Comparison of ENCODE assay signal across 15 cellular contexts in the genomic region with DNA sequence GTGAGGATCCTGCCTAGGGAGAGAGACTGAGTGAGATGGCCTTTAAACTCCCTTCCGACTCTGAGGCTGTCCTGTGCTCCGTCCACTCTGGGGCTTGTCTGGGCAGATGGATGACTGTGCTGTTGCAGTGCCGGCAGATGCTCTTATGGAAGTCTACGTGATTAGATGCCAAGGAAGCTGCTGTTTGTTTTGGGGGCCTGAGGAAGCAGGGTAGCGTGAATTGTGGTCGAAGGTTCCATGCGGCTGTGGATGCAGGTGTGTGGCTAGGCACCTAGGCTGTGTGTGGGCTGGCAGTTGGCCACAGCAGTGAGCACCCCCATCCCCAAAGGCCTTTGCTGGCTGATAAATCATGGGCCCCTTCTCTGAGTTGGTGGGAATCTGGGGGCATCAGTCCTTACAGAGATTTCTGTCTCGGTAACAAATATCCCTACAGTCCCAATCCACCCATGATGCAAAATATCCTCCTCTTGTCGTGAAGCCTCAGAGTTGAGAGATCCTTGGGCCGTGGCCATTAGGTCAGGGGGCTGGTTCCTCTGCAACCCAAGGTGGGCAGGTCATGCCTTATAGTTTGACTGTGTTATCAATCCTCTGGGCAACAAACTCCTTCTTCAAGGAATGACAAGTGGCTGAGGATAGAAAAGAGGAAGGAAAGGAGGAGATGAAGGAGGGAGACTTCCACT. TPM values are rescaled to one million over a fixed set of nuclear protein-coding genes. Genes with fewer than 3 reads are reported as not detected.
DNase-seq lines count a peak whose midpoint lies in the region; ATAC-seq lines count a peak whose summit lies in the region.
"Had no signal": no experiment of that assay in that cellular context is flagged by ENCODE, and none has a peak within 500 bp of the region (broad histone marks: within the 10 kb centered on the region; RNA-seq: fewer than 3 reads in every experiment).

No MANE protein-coding gene starts in this region.

- peaks cover 32% of the 10 kb centered on the region for H3K36me3 Mint-ChIP-seq in activated CD4-positive, alpha-beta T cell treated with anti-CD3 and anti-CD28 coated beads, Interleukin-2, amount 10 ng/mL, durations not matched to agents 24 days and 14 days (ENCODE audit: low read depth)
- H3K36me3 Mint-ChIP-seq in activated CD4-positive, alpha-beta T cell treated with anti-CD3 and anti-CD28 coated beads for 36 hours (ENCODE audit: low read depth): peaks cover 22% of the 10 kb centered on the region
- H3K36me3 Mint-ChIP-seq in IgD-negative memory B cell: peaks cover 6% of the 10 kb centered on the region
- H3K36me3 Mint-ChIP-seq in stimulated activated effector memory CD8-positive, alpha-beta T cell treated with anti-CD3 and anti-CD28 coated beads, Interleukin-12 subunit alpha, Interleukin-12 subunit beta, amount 100 ng/mL, for 72 hours: peaks cover 65% of the 10 kb centered on the region

- H3K4me1 Mint-ChIP-seq in activated CD4-positive, alpha-beta T cell treated with anti-CD3 and anti-CD28 coated beads, Interleukin-2, amount 10 ng/mL, durations not matched to agents 24 days and 14 days: peaks cover 15% of the 10 kb centered on the region
- peaks cover 24% of the 10 kb centered on the region for H3K4me1 Mint-ChIP-seq in activated CD4-positive, alpha-beta T cell treated with anti-CD3 and anti-CD28 coated beads for 36 hours
- H3K4me1 Mint-ChIP-seq in IgD-negative memory B cell: peaks cover 14 to 24% (median 24%) of the 10 kb centered on the region in 3 donors
- peaks cover 27% of the 10 kb centered on the region for H3K4me1 Mint-ChIP-seq in stimulated activated effector memory CD8-positive, alpha-beta T cell treated with anti-CD3 and anti-CD28 coated beads, Interleukin-12 subunit alpha, Interleukin-12 subunit beta, amount 100 ng/mL, for 72 hours

- intact Hi-C loops in activated CD4-positive, alpha-beta T cell treated with anti-CD3 and anti-CD28 coated beads, Interleukin-2, amount 10 ng/mL, durations not matched to agents 24 days and 14 days (cut with micrococcal nuclease): no loop called here
- intact Hi-C loops in activated CD4-positive, alpha-beta T cell treated with anti-CD3 and anti-CD28 coated beads for 36 hours (cut with DNase I, micrococcal nuclease): no loop called here

- H3K27ac Mint-ChIP-seq in activated CD4-positive, alpha-beta T cell treated with anti-CD3 and anti-CD28 coated beads, Interleukin-2, amount 10 ng/mL, durations not matched to agents 24 days and 14 days: peak overlapping the region; percentile 20
- no peak overlapping the region for H3K27ac Mint-ChIP-seq in activated CD4-positive, alpha-beta T cell treated with anti-CD3 and anti-CD28 coated beads for 36 hours
- H3K27ac Mint-ChIP-seq in IgD-negative memory B cell: peak overlapping the region; percentile 92 to 98 (median 93)
- peak overlapping the region; percentile 34 for H3K27ac Mint-ChIP-seq in stimulated activated effector memory CD8-positive, alpha-beta T cell treated with anti-CD3 and anti-CD28 coated beads, Interleukin-12 subunit alpha, Interleukin-12 subunit beta, amount 100 ng/mL, for 72 hours

- POLR2A ChIA-PET in activated CD4-positive, alpha-beta T cell treated with anti-CD3 and anti-CD28 coated beads for 36 hours (lab: Charles Lee): no interaction called here

- no peak for ATAC-seq in activated CD4-positive, alpha-beta T cell treated with anti-CD3 and anti-CD28 coated beads for 36 hours
- ATAC-seq in stimulated activated effector memory CD8-positive, alpha-beta T cell treated with anti-CD3 and anti-CD28 coated beads, Interleukin-12 subunit alpha, Interleukin-12 subunit beta, amount 100 ng/mL, for 72 hours: no peak
- ATAC-seq in GM18873 (IDR thresholded peaks at IDR 0.05; ENCODE audit: low FRiP score, unreplicated experiment): no peak
- ATAC-seq: Panc1 had no signal

- no peaks in the 10 kb centered on the region for H3K9me3 Mint-ChIP-seq in activated CD4-positive, alpha-beta T cell treated with anti-CD3 and anti-CD28 coated beads, Interleukin-2, amount 10 ng/mL, durations not matched to agents 24 days and 14 days
- H3K9me3 Mint-ChIP-seq in activated CD4-positive, alpha-beta T cell treated with anti-CD3 and anti-CD28 coated beads for 36 hours (ENCODE audit: low read depth): no peaks in the 10 kb centered on the region
- H3K9me3 Mint-ChIP-seq in IgD-negative memory B cell: no peaks in the 10 kb centered on the region
- H3K9me3 Mint-ChIP-seq in stimulated activated effector memory CD8-positive, alpha-beta T cell treated with anti-CD3 and anti-CD28 coated beads, Interleukin-12 subunit alpha, Interleukin-12 subunit beta, amount 100 ng/mL, for 72 hours: no peaks in the 10 kb centered on the region

- DNase-seq in activated CD4-positive, alpha-beta T cell treated with anti-CD3 and anti-CD28 coated beads, Interleukin-2, amount 10 ng/mL, durations not matched to agents 24 days and 14 days: no peak
- no peak for DNase-seq in activated CD4-positive, alpha-beta T cell treated with anti-CD3 and anti-CD28 coated beads for 36 hours
- no peak for DNase-seq in epithelial cell of prostate (ENCODE audit: low read depth, low spot score)
- DNase-seq in stimulated activated effector memory CD8-positive, alpha-beta T cell treated with anti-CD3 and anti-CD28 coated beads, Interleukin-12 subunit alpha, Interleukin-12 subunit beta, amount 100 ng/mL, for 72 hours (ENCODE audit: low spot score in 2 of 2): no peak
- no peak for DNase-seq in HUDEP-2 (lab: John Stamatoyannopoulos, UW; ENCODE audit: unreplicated experiment in 76 of 76)
- no peak for DNase-seq in NOMO-1 treated with DMSO at 0.1 percent for 48 hours (lab: John Stamatoyannopoulos, UW; ENCODE audit: unreplicated experiment)
- DNase-seq: NCI-H1417, NCI-H2029, NCI-H2171 treated with DMSO at 0.1 percent for 48 hours, NCI-H774 had no signal

- H3K27me3 Mint-ChIP-seq in activated CD4-positive, alpha-beta T cell treated with anti-CD3 and anti-CD28 coated beads, Interleukin-2, amount 10 ng/mL, durations not matched to agents 24 days and 14 days: no peaks in the 10 kb centered on the region
- no peaks in the 10 kb centered on the region for H3K27me3 Mint-ChIP-seq in activated CD4-positive, alpha-beta T cell treated with anti-CD3 and anti-CD28 coated beads for 36 hours
- H3K27me3 Mint-ChIP-seq in IgD-negative memory B cell: no peaks in the 10 kb centered on the region

- CTCF ChIA-PET in activated CD4-positive, alpha-beta T cell treated with anti-CD3 and anti-CD28 coated beads for 36 hours (lab: Charles Lee): interaction anchor here (0.5 kb wide), 1 partner anchor 30 kb away, joined by 3 read pairs; no protein-coding TSS in a partner anchor

- H3K27ac ChIP-seq in epithelial cell of prostate: peak overlapping the region; percentile 98
- H3K27ac ChIP-seq: 22Rv1, BLaER1 had no signal

- H3K4me3 Mint-ChIP-seq in activated CD4-positive, alpha-beta T cell treated with anti-CD3 and anti-CD28 coated beads, Interleukin-2, amount 10 ng/mL, durations not matched to agents 24 days and 14 days: no peak overlapping the region
- no peak overlapping the region for H3K4me3 Mint-ChIP-seq in activated CD4-positive, alpha-beta T cell treated with anti-CD3 and anti-CD28 coated beads for 36 hours
- H3K4me3 Mint-ChIP-seq in IgD-negative memory B cell: no peak overlapping the region
- H3K4me3 Mint-ChIP-seq in stimulated activated effector memory CD8-positive, alpha-beta T cell treated with anti-CD3 and anti-CD28 coated beads, Interleukin-12 subunit alpha, Interleukin-12 subunit beta, amount 100 ng/mL, for 72 hours: no peak overlapping the region

RNA-seq across cellular contexts. Expression of a gene that starts 31.2 kb away (rescaled TPM):
- 14.5 and 18.3 TPM in 2 replicates for total RNA-seq in activated CD4-positive, alpha-beta T cell treated with anti-CD3 and anti-CD28 coated beads, Interleukin-2, amount 10 ng/mL, durations not matched to agents 24 days and 14 days
- 10 to 100 TPM; 26.3 to 27.1 TPM for total RNA-seq in activated CD4-positive, alpha-beta T cell treated with anti-CD3 and anti-CD28 coated beads for 36 hours
- polyA plus RNA-seq in IgD-negative memory B cell: 30.7 TPM

RNA-seq across cellular contexts. Expression of a gene that starts 54.7 kb away (rescaled TPM):
- total RNA-seq in activated CD4-positive, alpha-beta T cell treated with anti-CD3 and anti-CD28 coated beads, Interleukin-2, amount 10 ng/mL, durations not matched to agents 24 days and 14 days: 14.3 and 15.4 TPM in 2 replicates
- total RNA-seq in activated CD4-positive, alpha-beta T cell treated with anti-CD3 and anti-CD28 coated beads for 36 hours: 10 to 100 TPM; 12.5 to 17.8 TPM
- 73.6 TPM for polyA plus RNA-seq in IgD-negative memory B cell
